8 cellular contexts compared by ENCODE assay signal in genomic region chr6:157294654-157295053, GRCh38.
"Had no signal": no experiment of that assay in that cellular context is flagged by ENCODE, and none has a peak within 500 bp of the region (broad histone marks: within the 10 kb centered on the region; RNA-seq: fewer than 3 reads in every experiment).

No MANE protein-coding gene starts in this region.

- ATAC-seq: HCT116 had no signal

- H3K9me3 ChIP-seq: HAP-1 had no signal

- H3K4me3 ChIP-seq: GM23248, HAP-1 had no signal

- H2AFZ ChIP-seq: GM23248 had no signal

- H3K27ac ChIP-seq: GM23248 had no signal

- FAIRE-seq: HTR-8/SVneo had no signal

- DNase-seq: GM23248, GOT3, H7, IMR-90, KBM-7 had no signal

- H3K9ac ChIP-seq: GM23248 had no signal
